ENCODE assay signal across 32 cellular contexts in the genomic region with DNA sequence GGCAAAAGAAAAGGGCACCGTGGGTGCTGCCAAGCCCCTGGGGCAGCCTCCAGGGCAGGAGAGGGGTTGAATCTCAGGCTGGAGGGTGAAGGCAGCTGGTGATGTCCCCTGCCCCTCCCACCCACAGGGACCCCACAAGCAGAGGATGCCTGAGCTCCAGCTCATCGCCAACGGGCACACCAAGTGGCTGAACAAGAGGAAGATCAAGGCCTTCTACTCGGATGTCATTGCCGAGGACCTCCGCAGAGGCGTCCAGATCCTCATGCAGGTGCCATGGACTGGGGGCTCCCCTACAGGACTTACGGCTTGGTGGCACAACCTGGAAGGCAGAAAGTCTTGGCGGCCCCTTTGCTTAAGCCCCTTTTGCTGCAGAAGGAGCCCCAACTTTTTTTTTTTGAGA. TPM values are rescaled to one million over a fixed set of nuclear protein-coding genes. Genes with fewer than 3 reads are reported as not detected.
DNase-seq lines count a peak whose midpoint lies in the region; ATAC-seq and TF ChIP-seq lines count a peak whose summit lies in the region.
"Had no signal": no experiment of that assay in that cellular context is flagged by ENCODE, and none has a peak within 500 bp of the region (broad histone marks: within the 10 kb centered on the region; RNA-seq: fewer than 3 reads in every experiment).

No MANE protein-coding gene starts in this region.

- no peak overlapping the region for H2AFZ ChIP-seq in osteoblast (ENCODE audit: low read length)

- H3K27me3 ChIP-seq in osteoblast (ENCODE audit: insufficient read depth, low read length), result no peaks in the 10 kb centered on the region
- H3K27me3 ChIP-seq: BE2C; BLaER1; BLaER1 treated with 17β-estradiol and CSF1 and Interleukin-3, amounts not matched to agents 10 nM and 100 nM had no signal

- no peaks in the 10 kb centered on the region for H3K4me1 ChIP-seq in osteoblast (ENCODE audit: insufficient read depth, low read length)
- H3K4me1 ChIP-seq: A549, BE2C had no signal

- H3K36me3 ChIP-seq in osteoblast (ENCODE audit: insufficient read depth, low read length), result no peaks in the 10 kb centered on the region
- H3K36me3 ChIP-seq: BE2C; BLaER1; BLaER1 treated with 17β-estradiol and CSF1 and Interleukin-3, amounts not matched to agents 10 nM and 100 nM had no signal

- intact Hi-C loops in Right ventricle myocardium inferior (cut with DNase I), result no loop called here
- intact Hi-C loops in left ventricle myocardium superior (cut with micrococcal nuclease), result no loop called here

- no peak overlapping the region for H3K4me3 ChIP-seq in osteoblast (ENCODE audit: insufficient read depth, low read length)
- H3K4me3 ChIP-seq: A549; BLaER1; BLaER1 treated with 17β-estradiol and CSF1 and Interleukin-3, amounts not matched to agents 10 nM and 100 nM had no signal

- TF ChIP-seq CTCF in osteoblast (IDR thresholded peaks at IDR 0.05; ENCODE audit: extremely low read depth, low read depth, low read length), result no peak

- H3K9me3 ChIP-seq in osteoblast (ENCODE audit: low read depth, low read length), result no peaks in the 10 kb centered on the region
- H3K9me3 ChIP-seq: A549; BE2C; BLaER1; BLaER1 treated with 17β-estradiol and CSF1 and Interleukin-3, amounts not matched to agents 10 nM and 100 nM; Caco-2 had no signal

- no peak overlapping the region for H3K4me2 ChIP-seq in osteoblast (ENCODE audit: insufficient read depth, low read length)
- H3K4me2 ChIP-seq: A549; BLaER1; BLaER1 treated with 17β-estradiol and CSF1 and Interleukin-3, amounts not matched to agents 10 nM and 100 nM had no signal

- DNase-seq in Right ventricle myocardium inferior (ENCODE audit: missing footprints) (peak; percentile 31), left ventricle myocardium superior (no peak), osteoblast (ENCODE audit: insufficient read length, low spot score, missing footprints) (peak; percentile 65)
- DNase-seq: 8988T; ACHN; AML-193; BE2C; C1 segment of cervical spinal cord; Caco-2; Calu3; CD4-positive, alpha-beta memory T cell; CD4-positive, alpha-beta T cell; CD4-positive, CD25-positive, alpha-beta regulatory T cell; CD8-positive, alpha-beta memory T cell; CD8-positive, alpha-beta T cell; COR-L47; DMS 273 treated with DMSO at 0.1 percent for 48 hours; DMS153; DMS53; DMS79; DMS79 treated with DMSO at 0.1 percent for 48 hours; DND-41; EL had no signal

- ATAC-seq in Right ventricle myocardium inferior, result no peak
- no peak for ATAC-seq in left ventricle myocardium superior
- ATAC-seq in GM18870 (IDR thresholded peaks at IDR 0.05; ENCODE audit: unreplicated experiment), result no peak
- ATAC-seq: A549; CD8-positive, alpha-beta T cell had no signal

- no peaks in the 10 kb centered on the region for H3K79me2 ChIP-seq in osteoblast (ENCODE audit: insufficient read depth, low read length)

- no peaks in the 10 kb centered on the region for H4K20me1 ChIP-seq in osteoblast (ENCODE audit: insufficient read depth, low read length)
- H4K20me1 ChIP-seq: BLaER1; BLaER1 treated with 17β-estradiol and CSF1 and Interleukin-3, amounts not matched to agents 10 nM and 100 nM had no signal

- H3K27ac ChIP-seq in osteoblast (ENCODE audit: low read depth, low read length), result no peak overlapping the region
- H3K27ac ChIP-seq: 22Rv1; A549; BLaER1; BLaER1 treated with 17β-estradiol and CSF1 and Interleukin-3, amounts not matched to agents 10 nM and 100 nM; C4-2B had no signal

RNA-seq across cellular contexts. Expression of gene SLC12A3, which starts 21.8 kb away (rescaled TPM):
- total RNA-seq in Right ventricle myocardium inferior, result not detected
- not detected for total RNA-seq in left ventricle myocardium superior
- total RNA-seq in osteoblast, result not detected in 2 replicates
- total RNA-seq: A172; A673; Calu3; CD4-positive, alpha-beta memory T cell; CD4-positive, alpha-beta T cell; CD4-positive, CD25-positive, alpha-beta regulatory T cell; CD8-positive, alpha-beta memory T cell; CD8-positive, alpha-beta T cell; Daoy had no signal

RNA-seq across cellular contexts. Expression of gene HERPUD1, which starts 45.1 kb away (rescaled TPM):
- total RNA-seq in Right ventricle myocardium inferior (114 TPM), left ventricle myocardium superior (129 TPM), osteoblast (190 and 209 TPM in 2 replicates)
